In genomic region chr19:34403784-34404108, GRCh38 we compare ENCODE assay signal across 8 cellular contexts. TPM values are rescaled to one million over a fixed set of nuclear protein-coding genes. Genes with fewer than 3 reads are reported as not detected.
A peak's percentile ranks its signal among the peaks of the same experiment; 100 is the strongest.
DNase-seq lines count a peak whose midpoint lies in the region; ATAC-seq, FAIRE-seq and TF ChIP-seq lines count a peak whose summit lies in the region.

No MANE protein-coding gene starts in this region.

- H3K27ac Mint-ChIP-seq in activated CD8-positive, alpha-beta T cell treated with anti-CD3 and anti-CD28 coated beads for 36 hours: peak overlapping the region; percentile 88

- H3K9me3 ChIP-seq in heart right ventricle (no peaks in the 10 kb centered on the region), HepG2 (ENCODE audit: low read length) (no peaks in the 10 kb centered on the region), vagina (no peaks in the 10 kb centered on the region)

- H3K9ac ChIP-seq in HepG2 (ENCODE audit: insufficient read depth, low read depth, low read length): peak overlapping the region; percentile 83

- H3K27me3 Mint-ChIP-seq in activated CD8-positive, alpha-beta T cell treated with anti-CD3 and anti-CD28 coated beads for 36 hours: no peaks in the 10 kb centered on the region

- no peak for TF ChIP-seq POLR2A in HepG2 (IDR thresholded peaks at IDR 0.05; ENCODE audit: insufficient read depth in 1 of 2, low read depth in 2 of 2, low read length in 2 of 2)
- TF ChIP-seq POLR2A in vagina (IDR thresholded peaks at IDR 0.05): no peak

- no peak for FAIRE-seq in HepG2 (lab: Jason Lieb, UNC)

- H3K9me3 Mint-ChIP-seq in activated CD8-positive, alpha-beta T cell treated with anti-CD3 and anti-CD28 coated beads for 36 hours: no peaks in the 10 kb centered on the region

- in situ Hi-C loops in HepG2 (cut with HindIII; ENCODE audit: extremely low pct_ligation_motif_present, low pct_unique_long_range_greater_than_20kb): no loop called here

- peak overlapping the region; percentile 67 for H3K4me2 ChIP-seq in HepG2 (ENCODE audit: low read depth, low read length)

- H3K4me3 ChIP-seq in heart right ventricle (peak overlapping the region; percentile 75 to 96 (median 89)), HepG2 (replicated peaks in 1 of 3; ENCODE audit: insufficient read depth in 1 of 3, low read depth in 2 of 3, low read length in 3 of 3) (peak overlapping the region; percentile 59 to 95 (median 75); a peak in 5 of 6 replicates), vagina (peak overlapping the region; percentile 63 to 86)

- peaks cover 28% of the 10 kb centered on the region for H3K36me3 Mint-ChIP-seq in activated CD8-positive, alpha-beta T cell treated with anti-CD3 and anti-CD28 coated beads for 36 hours (ENCODE audit: low read depth)

- TF ChIP-seq EP300 in HepG2 (IDR thresholded peaks at IDR 0.05; ENCODE audit: low read depth in 2 of 2, low read length in 2 of 2) (no peak), HepG2 (CRISPR knock-in tag; IDR thresholded peaks at IDR 0.05; ENCODE audit: borderline replicate concordance) (no peak)

- 33 to 40% methylated on average over 6 of the region's 6 CpGs for WGBS in heart right ventricle, 2 donors
- WGBS in HepG2 (ENCODE audit: low lambda C conversion rate): 45% methylated on average over 6 of the region's 6 CpGs

- ATAC-seq in heart right ventricle: no peak
- no peak for ATAC-seq in activated CD8-positive, alpha-beta T cell treated with anti-CD3 and anti-CD28 coated beads for 36 hours
- no peak for ATAC-seq in HepG2
- ATAC-seq in left colon: no peak

- H3K4me1 ChIP-seq in heart right ventricle (peaks cover 0 to 14% (median 7%) of the 10 kb centered on the region in 9 donors), HepG2 (ENCODE audit: insufficient read depth, low read length) (peaks cover 33% of the 10 kb centered on the region), vagina (peaks cover 9% of the 10 kb centered on the region)

- TF ChIP-seq RAD21 in HepG2 (CRISPR knock-in tag; IDR thresholded peaks at IDR 0.05): no peak

- H2AFZ ChIP-seq in HepG2 (ENCODE audit: low read length): peak overlapping the region; percentile 74

- H3K27me3 ChIP-seq in heart right ventricle (no peaks in the 10 kb centered on the region), HepG2 (ENCODE audit: control insufficient read depth in 1 of 2, insufficient read depth in 2 of 2, low read length in 2 of 2) (no peaks in the 10 kb centered on the region), vagina (no peaks in the 10 kb centered on the region)

- no TSS peak for BruUV-seq in HepG2 (replicated peaks; lab: Mats Ljungman, UMichigan)

- intact Hi-C loops in heart right ventricle (cut with DNase I) (no loop called here), cardiac septum (cut with DNase I) (no loop called here), HepG2 (cut with micrococcal nuclease; ENCODE audit: unreplicated experiment) (loop anchor here (2.0 kb wide), 1 partner anchor 23 kb away; no protein-coding TSS in a partner anchor), vagina (cut with DNase I) (no loop called here), left colon (cut with DNase I, micrococcal nuclease) (no loop called here)
- intact Hi-C loops in activated CD8-positive, alpha-beta T cell treated with anti-CD3 and anti-CD28 coated beads for 36 hours (cut with micrococcal nuclease): no loop called here

- H3K4me3 Mint-ChIP-seq in activated CD8-positive, alpha-beta T cell treated with anti-CD3 and anti-CD28 coated beads for 36 hours: peak overlapping the region; percentile 87

- peaks cover 15% of the 10 kb centered on the region for H3K4me1 Mint-ChIP-seq in activated CD8-positive, alpha-beta T cell treated with anti-CD3 and anti-CD28 coated beads for 36 hours (ENCODE audit: low read depth)

- TF ChIP-seq CTCF in heart right ventricle (IDR thresholded peaks at IDR 0.05): no peak
- no peak for TF ChIP-seq CTCF in activated CD8-positive, alpha-beta T cell treated with anti-CD3 and anti-CD28 coated beads for 36 hours (IDR thresholded peaks at IDR 0.05)
- no peak for TF ChIP-seq CTCF in HepG2 (CRISPR knock-in tag; IDR thresholded peaks at IDR 0.05)
- TF ChIP-seq CTCF in vagina (IDR thresholded peaks at IDR 0.05): no peak

- H3K27ac ChIP-seq in heart right ventricle (peak overlapping the region in 9 of 10 donors; percentile 37 to 78 (median 51)), HepG2 (ENCODE audit: extremely low read length, insufficient read depth, low read length) (peak overlapping the region; percentile 60), vagina (no peak overlapping the region)

- POLR2A ChIA-PET in activated CD8-positive, alpha-beta T cell treated with anti-CD3 and anti-CD28 coated beads for 36 hours (lab: Charles Lee): interaction anchor here (0.6 to 5.5 kb wide), 6 partner anchors 12 to 232 kb away, joined by 3 to 24 read pairs (median 10); partner anchors contain the start of genes LSM14A and UBA2
- POLR2A ChIA-PET in HepG2 (lab: Yijun Ruan, JAX): interaction anchor here (0.7 kb wide), 1 partner anchor 1755 kb away, joined by 3 read pairs; no protein-coding TSS in a partner anchor

- H4K20me1 ChIP-seq in HepG2 (ENCODE audit: insufficient read depth, low read length): no peaks in the 10 kb centered on the region; the same call in 1 of the 2 replicates

- CTCF ChIA-PET in activated CD8-positive, alpha-beta T cell treated with anti-CD3 and anti-CD28 coated beads for 36 hours (lab: Charles Lee): no interaction called here
- CTCF ChIA-PET in HepG2 (lab: Yijun Ruan, JAX; ENCODE audit: low intra/inter-chr PET ratio, low total read pairs): no interaction called here

- H3K79me2 ChIP-seq in HepG2 (ENCODE audit: insufficient read depth, low read length): peaks cover 13% of the 10 kb centered on the region

- no peak for DNase-seq in heart right ventricle
- DNase-seq in cardiac septum (ENCODE audit: low spot score): no peak
- DNase-seq in activated CD8-positive, alpha-beta T cell treated with anti-CD3 and anti-CD28 coated beads for 36 hours: no peak
- no peak for DNase-seq in HepG2 (ENCODE audit: low spot score)
- DNase-seq in vagina (ENCODE audit: extremely low spot score in 2 of 2): no peak
- no peak for DNase-seq in left colon
- no peak for DNase-seq in NCI-H187 treated with DMSO at 0.1 percent for 48 hours (lab: John Stamatoyannopoulos, UW)
- no peak for DNase-seq in NCI-H2029 treated with DMSO at 0.1 percent for 48 hours (lab: John Stamatoyannopoulos, UW)

- peaks cover 0 to 39% (median 22%) of the 10 kb centered on the region in 9 donors for H3K36me3 ChIP-seq in heart right ventricle
- peaks cover 12 to 27% of the 10 kb centered on the region in 2 experiments for H3K36me3 ChIP-seq in HepG2 (replicated peaks in 1 of 2; ENCODE audit: control insufficient read depth in 1 of 2, insufficient read depth in 2 of 2, low read length in 2 of 2)
- H3K36me3 ChIP-seq in vagina: peaks cover 0 to 21% of the 10 kb centered on the region in 2 donors

RNA-seq across cellular contexts. Expression of gene PDCD2L, which starts 0.5 kb away (rescaled TPM):
- 10 to 100 TPM in 2 of 10 donors, 1 to 10 TPM in 8; 7.1 to 12.2 (median 9.3) TPM for total RNA-seq in heart right ventricle
- 10 to 100 TPM in 1 of 2 donors, 1 to 10 TPM in 1; 7.1 to 15.3 TPM for polyA plus RNA-seq in heart right ventricle
- total RNA-seq in cardiac septum: 8.5 TPM
- 10 to 100 TPM; 39.9 to 42.1 TPM for total RNA-seq in activated CD8-positive, alpha-beta T cell treated with anti-CD3 and anti-CD28 coated beads for 36 hours
- 35.2 and 40.5 TPM in 2 replicates for total RNA-seq in HepG2 (2016; rRNA removed; fragmentation: Illumina TruSeq; extraction: Trizol)
- total RNA-seq in HepG2 (2016; cell fraction: cytosol; rRNA removed; fragmentation: Illumina TruSeq; extraction: Trizol; ENCODE audit: low read depth): 11.6 and 14.8 TPM in 2 replicates
- 33.1 and 33.4 TPM in 2 replicates for total RNA-seq in HepG2 (2016; cell fraction: insoluble cytoplasmic fraction; rRNA removed; fragmentation: Illumina TruSeq; extraction: Trizol)
- total RNA-seq in HepG2 (2016; cell fraction: membrane; rRNA removed; fragmentation: Illumina TruSeq; extraction: Trizol): 13.3 and 18.3 TPM in 2 replicates
- 15.7 and 15.8 TPM in 2 replicates for total RNA-seq in HepG2 (2016; cell fraction: nucleus; rRNA removed; fragmentation: Illumina TruSeq; extraction: Trizol)
- 24.5 and 29.3 TPM in 2 replicates for polyA plus RNA-seq in HepG2 (2011; rRNA removed)
- polyA plus RNA-seq in HepG2 (2011; cell fraction: cytosol; rRNA removed): 30.4 and 32.4 TPM in 2 replicates
- 11.2 and 15.1 TPM in 2 replicates for polyA plus RNA-seq in HepG2 (2011; cell fraction: nucleus; rRNA removed)
- 22.2 and 26.3 TPM in 2 replicates for polyA plus RNA-seq in HepG2 (2012)
- 9.9 and 11.5 TPM in 2 replicates for polyA plus RNA-seq in HepG2 (2016; cell fraction: cytosol; fragmentation: Illumina TruSeq; extraction: Trizol; ENCODE audit: low read depth)
- polyA plus RNA-seq in HepG2 (2016; cell fraction: insoluble cytoplasmic fraction; fragmentation: Illumina TruSeq; extraction: Trizol; ENCODE audit: low read depth): 28.1 and 29.2 TPM in 2 replicates
- 11.1 and 13.6 TPM in 2 replicates for polyA plus RNA-seq in HepG2 (2016; cell fraction: membrane; fragmentation: Illumina TruSeq; extraction: Trizol; ENCODE audit: low read depth)
- polyA plus RNA-seq in HepG2 (2016; cell fraction: nucleus; fragmentation: Illumina TruSeq; extraction: Trizol; ENCODE audit: insufficient read depth, low read depth): 16.5 and 17.5 TPM in 2 replicates
- polyA minus RNA-seq in HepG2 (2011; rRNA and poly(A)+ RNA removed; ENCODE audit: low replicate concordance): 34.1 and 34.4 TPM in 2 replicates
- 6.5 and 7.9 TPM in 2 replicates for polyA minus RNA-seq in HepG2 (2011; cell fraction: cytosol; rRNA and poly(A)+ RNA removed)
- polyA minus RNA-seq in HepG2 (2011; cell fraction: nucleus; rRNA and poly(A)+ RNA removed): 11.6 and 12.1 TPM in 2 replicates
- total RNA-seq in vagina: 10.8 TPM
- total RNA-seq in left colon: 1 to 10 TPM; 4.3 to 6.3 TPM

RNA-seq across cellular contexts. Expression of gene UBA2, which starts 24.4 kb away (rescaled TPM):
- total RNA-seq in heart right ventricle: 10 to 100 TPM; 38.8 to 74.4 (median 53.1) TPM
- 10 to 100 TPM; 36.1 to 50.8 TPM for polyA plus RNA-seq in heart right ventricle
- total RNA-seq in cardiac septum: 49.3 TPM
- total RNA-seq in activated CD8-positive, alpha-beta T cell treated with anti-CD3 and anti-CD28 coated beads for 36 hours: 100 to 1,000 TPM; 134 to 149 TPM
- total RNA-seq in HepG2 (2016; rRNA removed; fragmentation: Illumina TruSeq; extraction: Trizol): 222 and 327 TPM in 2 replicates
- total RNA-seq in HepG2 (2016; cell fraction: cytosol; rRNA removed; fragmentation: Illumina TruSeq; extraction: Trizol; ENCODE audit: low read depth): 111 and 132 TPM in 2 replicates
- 217 and 335 TPM in 2 replicates for total RNA-seq in HepG2 (2016; cell fraction: insoluble cytoplasmic fraction; rRNA removed; fragmentation: Illumina TruSeq; extraction: Trizol)
- 253 and 274 TPM in 2 replicates for total RNA-seq in HepG2 (2016; cell fraction: membrane; rRNA removed; fragmentation: Illumina TruSeq; extraction: Trizol)
- total RNA-seq in HepG2 (2016; cell fraction: nucleus; rRNA removed; fragmentation: Illumina TruSeq; extraction: Trizol): 84.0 and 88.3 TPM in 2 replicates
- 117 and 172 TPM in 2 replicates for polyA plus RNA-seq in HepG2 (2011; rRNA removed)
- 89.3 and 104 TPM in 2 replicates for polyA plus RNA-seq in HepG2 (2011; cell fraction: cytosol; rRNA removed)
- 43.7 and 47.8 TPM in 2 replicates for polyA plus RNA-seq in HepG2 (2011; cell fraction: nucleus; rRNA removed)
- 112 and 146 TPM in 2 replicates for polyA plus RNA-seq in HepG2 (2012)
- polyA plus RNA-seq in HepG2 (2016; cell fraction: cytosol; fragmentation: Illumina TruSeq; extraction: Trizol; ENCODE audit: low read depth): 64.4 and 67.9 TPM in 2 replicates
- 228 and 233 TPM in 2 replicates for polyA plus RNA-seq in HepG2 (2016; cell fraction: insoluble cytoplasmic fraction; fragmentation: Illumina TruSeq; extraction: Trizol; ENCODE audit: low read depth)
- polyA plus RNA-seq in HepG2 (2016; cell fraction: membrane; fragmentation: Illumina TruSeq; extraction: Trizol; ENCODE audit: low read depth): 113 and 131 TPM in 2 replicates
- 93.7 and 95.4 TPM in 2 replicates for polyA plus RNA-seq in HepG2 (2016; cell fraction: nucleus; fragmentation: Illumina TruSeq; extraction: Trizol; ENCODE audit: insufficient read depth, low read depth)
- 113 and 118 TPM in 2 replicates for polyA minus RNA-seq in HepG2 (2011; rRNA and poly(A)+ RNA removed; ENCODE audit: low replicate concordance)
- 132 and 194 TPM in 2 replicates for polyA minus RNA-seq in HepG2 (2011; cell fraction: cytosol; rRNA and poly(A)+ RNA removed)
- polyA minus RNA-seq in HepG2 (2011; cell fraction: nucleus; rRNA and poly(A)+ RNA removed): 68.1 and 99.3 TPM in 2 replicates
- 84.5 TPM for total RNA-seq in vagina
- 10 to 100 TPM; 42.8 to 47.4 TPM for total RNA-seq in left colon

RNA-seq across cellular contexts. Expression of gene GPI, which starts 38.8 kb away (rescaled TPM):
- total RNA-seq in heart right ventricle (100 to 1,000 TPM; 517 to 711 (median 563) TPM), cardiac septum (512 TPM), HepG2 (2016; rRNA removed; fragmentation: Illumina TruSeq; extraction: Trizol) (167 and 207 TPM in 2 replicates), vagina (201 TPM), left colon (100 to 1,000 TPM; 265 to 364 TPM)
- polyA plus RNA-seq in heart right ventricle (100 to 1,000 TPM; 178 to 205 TPM), HepG2 (2011; rRNA removed) (115 and 147 TPM in 2 replicates)
- 100 to 1,000 TPM; 847 to 870 TPM for total RNA-seq in activated CD8-positive, alpha-beta T cell treated with anti-CD3 and anti-CD28 coated beads for 36 hours
- total RNA-seq in HepG2 (2016; cell fraction: cytosol; rRNA removed; fragmentation: Illumina TruSeq; extraction: Trizol; ENCODE audit: low read depth): 57.7 and 63.3 TPM in 2 replicates
- 170 and 179 TPM in 2 replicates for total RNA-seq in HepG2 (2016; cell fraction: insoluble cytoplasmic fraction; rRNA removed; fragmentation: Illumina TruSeq; extraction: Trizol)
- 117 and 119 TPM in 2 replicates for total RNA-seq in HepG2 (2016; cell fraction: membrane; rRNA removed; fragmentation: Illumina TruSeq; extraction: Trizol)
- 102 and 114 TPM in 2 replicates for total RNA-seq in HepG2 (2016; cell fraction: nucleus; rRNA removed; fragmentation: Illumina TruSeq; extraction: Trizol)
- 137 and 170 TPM in 2 replicates for polyA plus RNA-seq in HepG2 (2011; cell fraction: cytosol; rRNA removed)
- 307 and 407 TPM in 2 replicates for polyA plus RNA-seq in HepG2 (2011; cell fraction: nucleus; rRNA removed)
- 311 and 360 TPM in 2 replicates for polyA plus RNA-seq in HepG2 (2012)
- polyA plus RNA-seq in HepG2 (2016; cell fraction: cytosol; fragmentation: Illumina TruSeq; extraction: Trizol; ENCODE audit: low read depth): 97.4 and 105 TPM in 2 replicates
- polyA plus RNA-seq in HepG2 (2016; cell fraction: insoluble cytoplasmic fraction; fragmentation: Illumina TruSeq; extraction: Trizol; ENCODE audit: low read depth): 183 and 254 TPM in 2 replicates
- polyA plus RNA-seq in HepG2 (2016; cell fraction: membrane; fragmentation: Illumina TruSeq; extraction: Trizol; ENCODE audit: low read depth): 113 and 126 TPM in 2 replicates
- 173 and 188 TPM in 2 replicates for polyA plus RNA-seq in HepG2 (2016; cell fraction: nucleus; fragmentation: Illumina TruSeq; extraction: Trizol; ENCODE audit: insufficient read depth, low read depth)
- 301 and 307 TPM in 2 replicates for polyA minus RNA-seq in HepG2 (2011; rRNA and poly(A)+ RNA removed; ENCODE audit: low replicate concordance)
- polyA minus RNA-seq in HepG2 (2011; cell fraction: cytosol; rRNA and poly(A)+ RNA removed): 278 and 286 TPM in 2 replicates
- polyA minus RNA-seq in HepG2 (2011; cell fraction: nucleus; rRNA and poly(A)+ RNA removed): 125 and 126 TPM in 2 replicates
